ENCODE assay signal across 18 cellular contexts in genomic region chr18:23129355-23130002, GRCh38. TPM values are rescaled to one million over a fixed set of nuclear protein-coding genes. Genes with fewer than 3 reads are reported as not detected.
"Had no signal": no experiment of that assay in that cellular context is flagged by ENCODE, and none has a peak within 500 bp of the region (broad histone marks: within the 10 kb centered on the region; RNA-seq: fewer than 3 reads in every experiment).

No MANE protein-coding gene starts in this region.

- H3K36me3 Mint-ChIP-seq: naive thymus-derived CD8-positive, alpha-beta T cell; stimulated activated naive B cell treated with anti-CD40 and anti-IgM and Interleukin-4, amounts not matched to agents 10 μg/mL and 1 μg/mL and 100 μg/mL, for 72 hours had no signal

- ATAC-seq: effector memory CD8-positive, alpha-beta T cell; foreskin keratinocyte; left lobe of liver; naive thymus-derived CD8-positive, alpha-beta T cell; stimulated activated naive B cell treated with anti-CD40 and anti-IgM and Interleukin-4, amounts not matched to agents 10 μg/mL and 1 μg/mL and 100 μg/mL, for 72 hours; stimulated activated naive CD8-positive, alpha-beta T cell treated with anti-CD3 and anti-CD28 coated beads, Interleukin-15, amount 100 ng/mL, for 72 hours had no signal

- DNase-seq: effector memory CD8-positive, alpha-beta T cell; esophagus squamous epithelium; foreskin keratinocyte; head of caudate nucleus; hypothalamus; kidney glomerular epithelial cell; mesendoderm; naive thymus-derived CD8-positive, alpha-beta T cell; stimulated activated CD4-positive, alpha-beta T cell treated with anti-CD3 and anti-CD28 coated beads, Interleukin-4, amount 100 ng/mL, for 24 hours; stimulated activated naive B cell treated with anti-CD40 and anti-IgM and Interleukin-4, amounts not matched to agents 10 μg/mL and 1 μg/mL and 100 μg/mL, for 72 hours; stimulated activated naive CD8-positive, alpha-beta T cell treated with anti-CD3 and anti-CD28 coated beads, Interleukin-15, amount 100 ng/mL, for 72 hours; substantia nigra; transverse colon had no signal

- H3K9me3 Mint-ChIP-seq: effector memory CD8-positive, alpha-beta T cell; naive thymus-derived CD8-positive, alpha-beta T cell; stimulated activated naive B cell treated with anti-CD40 and anti-IgM and Interleukin-4, amounts not matched to agents 10 μg/mL and 1 μg/mL and 100 μg/mL, for 72 hours; stimulated activated naive CD8-positive, alpha-beta T cell treated with anti-CD3 and anti-CD28 coated beads, Interleukin-15, amount 100 ng/mL, for 72 hours had no signal

- H3K27me3 ChIP-seq: esophagus squamous epithelium had no signal

- H3K4me3 ChIP-seq: esophagus squamous epithelium, lung, smooth muscle cell, thoracic aorta, transverse colon had no signal

- H3K9me3 ChIP-seq: esophagus squamous epithelium, neutrophil, thoracic aorta, transverse colon had no signal

- H3K4me3 Mint-ChIP-seq: effector memory CD8-positive, alpha-beta T cell; naive thymus-derived CD8-positive, alpha-beta T cell; stimulated activated naive B cell treated with anti-CD40 and anti-IgM and Interleukin-4, amounts not matched to agents 10 μg/mL and 1 μg/mL and 100 μg/mL, for 72 hours; stimulated activated naive CD8-positive, alpha-beta T cell treated with anti-CD3 and anti-CD28 coated beads, Interleukin-15, amount 100 ng/mL, for 72 hours had no signal

- H3K27ac ChIP-seq: esophagus squamous epithelium, foreskin keratinocyte, neutrophil, thoracic aorta had no signal

- H3K27ac Mint-ChIP-seq: effector memory CD8-positive, alpha-beta T cell; naive thymus-derived CD8-positive, alpha-beta T cell; stimulated activated naive B cell treated with anti-CD40 and anti-IgM and Interleukin-4, amounts not matched to agents 10 μg/mL and 1 μg/mL and 100 μg/mL, for 72 hours had no signal

- H3K36me3 ChIP-seq: esophagus squamous epithelium, neutrophil, thoracic aorta, transverse colon had no signal

RNA-seq across cellular contexts. Expression of gene CABLES1, which starts 5.8 kb away (rescaled TPM):
- polyA plus RNA-seq: naive thymus-derived CD8-positive, alpha-beta T cell had no signal
